Comparison of ENCODE assay signal across 22 cellular contexts in genomic region chr6:149634315-149634714, GRCh38.
"Had no signal": no experiment of that assay in that cellular context is flagged by ENCODE, and none has a peak within 500 bp of the region (broad histone marks: within the 10 kb centered on the region; RNA-seq: fewer than 3 reads in every experiment).

No MANE protein-coding gene starts in this region.

- H3K27me3 ChIP-seq: Peyer's patch, SJCRH30 had no signal

- H3K4me3 ChIP-seq: PC-9, Peyer's patch, SJCRH30 had no signal

- H3K9me3 Mint-ChIP-seq: IgD-negative memory B cell had no signal

- H3K27ac ChIP-seq: HL-60, PC-9, Peyer's patch, SJCRH30 had no signal

- H3K4me3 Mint-ChIP-seq: IgD-negative memory B cell had no signal

- DNase-seq: KBM-7, NCI-H1092, NCI-H1105 treated with DMSO at 0.1 percent for 48 hours, NCI-H1417 treated with DMSO at 0.1 percent for 48 hours, NCI-H146, NCI-H1694 treated with DMSO at 0.1 percent for 48 hours, NCI-H1930, NCI-H2081, NCI-H2107, NCI-H2227 treated with DMSO at 0.1 percent for 48 hours, NCI-H524, NCI-H526 treated with DMSO at 0.1 percent for 48 hours, NCI-H748 treated with DMSO at 0.1 percent for 48 hours, PC-9, Peyer's patch, SHP77 treated with DMSO at 0.1 percent for 48 hours, SJCRH30, T-helper 1 cell had no signal

- H3K4me1 ChIP-seq: Peyer's patch, SJCRH30 had no signal

- H3K27ac Mint-ChIP-seq: IgD-negative memory B cell had no signal

- H3K27me3 Mint-ChIP-seq: IgD-negative memory B cell had no signal

- ATAC-seq: Right ventricle myocardium inferior, SK-N-SH treated with all-trans-retinoic acid at 6 μM for 48 hours had no signal

- H3K9me3 ChIP-seq: Peyer's patch, SJCRH30 had no signal
